Comparison of ENCODE assay signal across 15 cellular contexts in the genomic region with DNA sequence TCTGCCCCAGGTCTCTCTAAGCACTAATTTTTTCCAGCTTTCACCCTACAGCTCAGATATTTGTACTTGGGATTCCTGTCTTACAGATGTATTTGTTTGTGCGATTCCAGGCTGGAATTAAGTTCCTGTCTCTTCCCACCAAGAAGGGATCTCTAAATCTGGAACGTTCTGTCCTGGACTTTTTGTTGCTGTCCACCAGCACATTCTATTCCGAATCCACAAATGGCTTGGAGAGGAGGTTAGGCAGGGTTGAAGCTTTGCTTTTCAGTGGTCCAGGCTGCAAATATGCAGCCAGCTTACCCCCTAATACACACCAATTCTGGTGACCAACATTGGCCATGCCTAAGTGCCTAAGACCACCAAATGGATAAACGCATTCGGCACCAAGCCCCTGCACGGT.
"Had no signal": no experiment of that assay in that cellular context is flagged by ENCODE, and none has a peak within 500 bp of the region (broad histone marks: within the 10 kb centered on the region; RNA-seq: fewer than 3 reads in every experiment).

No MANE protein-coding gene starts in this region.

- H3K27me3 ChIP-seq: colonic mucosa, heart right ventricle had no signal

- DNase-seq: activated CD4-positive, alpha-beta memory T cell treated with anti-CD3 and anti-CD28 coated beads, Interleukin-2, amount 10 ng/mL, durations not matched to agents 7 days and 5 days; activated naive CD4-positive, alpha-beta T cell treated with anti-CD3 and anti-CD28 coated beads, Interleukin-2, amount 50 U/mL, for 16 hours; activated T-cell treated with anti-CD3 and anti-CD28 coated beads, Interleukin-2, amount 50 U/mL, for 24 hours; caudate nucleus; colonic mucosa; heart right ventricle; naive thymus-derived CD8-positive, alpha-beta T cell; nucleus accumbens; right cardiac atrium; SIG-M5; stimulated activated naive CD8-positive, alpha-beta T cell treated with anti-CD3 and anti-CD28 coated beads, Interleukin-15, Interleukin-2, amounts not matched to agents 100 U/mL and 50 U/mL, for 24 hours; T-helper 17 cell; WERI-Rb-1 had no signal

- H3K36me3 ChIP-seq: colonic mucosa, heart right ventricle, WERI-Rb-1 had no signal

- H3K9me3 ChIP-seq: colonic mucosa, heart right ventricle had no signal

- H3K4me1 ChIP-seq: colonic mucosa had no signal

- H3K27ac ChIP-seq: colonic mucosa, heart right ventricle, WERI-Rb-1 had no signal

- ATAC-seq: heart right ventricle; left lobe of liver; naive thymus-derived CD8-positive, alpha-beta T cell; right cardiac atrium; stimulated activated naive CD8-positive, alpha-beta T cell treated with anti-CD3 and anti-CD28 coated beads, Interleukin-15, Interleukin-2, amounts not matched to agents 100 U/mL and 50 U/mL, for 24 hours; T-helper 17 cell had no signal

- H3K4me3 ChIP-seq: colonic mucosa, heart right ventricle, smooth muscle cell had no signal
